ENCODE assay signal across 21 cellular contexts in the genomic region with DNA sequence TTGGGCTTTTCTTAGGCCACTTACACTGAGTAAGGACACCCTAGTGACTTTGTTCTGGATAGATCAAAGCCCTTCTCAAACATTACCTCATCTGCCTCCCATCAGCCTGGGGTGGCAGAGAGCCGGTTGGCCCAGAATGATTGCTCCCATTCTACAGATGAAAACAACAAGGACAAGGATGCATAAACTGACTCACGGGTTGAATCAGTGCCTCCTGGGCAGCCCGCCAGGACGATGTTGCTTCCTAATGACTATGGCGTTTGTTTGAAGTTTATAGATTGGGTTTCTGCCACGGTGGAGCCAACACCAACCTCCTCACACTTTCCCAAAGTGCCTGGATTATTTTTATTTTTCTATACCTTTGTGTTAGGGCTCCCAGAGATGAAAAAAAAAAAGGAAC.
"Had no signal": no experiment of that assay in that cellular context is flagged by ENCODE, and none has a peak within 500 bp of the region (broad histone marks: within the 10 kb centered on the region; RNA-seq: fewer than 3 reads in every experiment).

No MANE protein-coding gene starts in this region.

- H3K9me3 Mint-ChIP-seq: activated CD4-positive, alpha-beta T cell treated with anti-CD3 and anti-CD28 coated beads, Interleukin-2, amount 10 ng/mL, durations not matched to agents 24 days and 14 days; activated T-cell treated with anti-CD3 and anti-CD28 coated beads, Interleukin-2, amount 50 U/mL, for 4 hours; immature natural killer cell; memory B cell; naive B cell; neural crest cell; stimulated activated effector memory CD8-positive, alpha-beta T cell treated with anti-CD3 and anti-CD28 coated beads, Interleukin-12 subunit alpha, Interleukin-12 subunit beta, amount 100 ng/mL, for 72 hours; type B pancreatic cell; WTC11 had no signal

- H3K4me2 ChIP-seq: smooth muscle cell had no signal

- DNase-seq: activated CD4-positive, alpha-beta T cell treated with anti-CD3 and anti-CD28 coated beads, Interleukin-2, amount 10 ng/mL, durations not matched to agents 24 days and 14 days; activated CD8-positive, alpha-beta memory T cell treated with anti-CD3 and anti-CD28 coated beads, Interleukin-2, amount 50 U/mL, for 4 hours; activated effector memory CD4-positive, alpha-beta T cell treated with Interleukin-2 at 50 U/mL for 16 hours; activated naive CD4-positive, alpha-beta T cell treated with anti-CD3 and anti-CD28 coated beads, Interleukin-2, amount 50 U/mL, for 16 hours; activated T-cell treated with anti-CD3 and anti-CD28 coated beads, Interleukin-2, amount 50 U/mL, for 4 hours; effector CD4-positive, alpha-beta T cell; esophagus squamous epithelium; immature natural killer cell; left ventricle myocardium superior; mucosa of descending colon; naive B cell; ovary; stimulated activated CD4-positive, alpha-beta T cell treated with anti-CD3 and anti-CD28 coated beads, Interleukin-4, amount 100 ng/mL, for 24 hours; stomach had no signal

- ATAC-seq: activated T-cell treated with anti-CD3 and anti-CD28 coated beads, Interleukin-2, amount 50 U/mL, for 4 hours; left ventricle myocardium superior; mucosa of descending colon; sciatic nerve; stimulated activated effector memory CD8-positive, alpha-beta T cell treated with anti-CD3 and anti-CD28 coated beads, Interleukin-12 subunit alpha, Interleukin-12 subunit beta, amount 100 ng/mL, for 72 hours; WTC11 had no signal

- H3K27ac ChIP-seq: esophagus squamous epithelium, ovary, stomach had no signal

- H3K4me3 ChIP-seq: esophagus squamous epithelium, mucosa of descending colon, ovary, smooth muscle cell, stomach had no signal

- H3K27ac Mint-ChIP-seq: activated CD4-positive, alpha-beta T cell treated with anti-CD3 and anti-CD28 coated beads, Interleukin-2, amount 10 ng/mL, durations not matched to agents 24 days and 14 days; immature natural killer cell; memory B cell; stimulated activated effector memory CD8-positive, alpha-beta T cell treated with anti-CD3 and anti-CD28 coated beads, Interleukin-12 subunit alpha, Interleukin-12 subunit beta, amount 100 ng/mL, for 72 hours; type B pancreatic cell; WTC11 had no signal

- H3K9me3 ChIP-seq: esophagus squamous epithelium, mucosa of descending colon, ovary, stomach had no signal

- H3K36me3 Mint-ChIP-seq: immature natural killer cell, memory B cell, naive B cell, type B pancreatic cell, WTC11 had no signal

- H3K36me3 ChIP-seq: esophagus squamous epithelium, ovary, stomach had no signal

- H3K27me3 ChIP-seq: ovary, stomach had no signal

- H3K4me3 Mint-ChIP-seq: activated CD4-positive, alpha-beta T cell treated with anti-CD3 and anti-CD28 coated beads, Interleukin-2, amount 10 ng/mL, durations not matched to agents 24 days and 14 days; activated T-cell treated with anti-CD3 and anti-CD28 coated beads, Interleukin-2, amount 50 U/mL, for 4 hours; immature natural killer cell; memory B cell; naive B cell; neural crest cell; stimulated activated effector memory CD8-positive, alpha-beta T cell treated with anti-CD3 and anti-CD28 coated beads, Interleukin-12 subunit alpha, Interleukin-12 subunit beta, amount 100 ng/mL, for 72 hours; type B pancreatic cell; WTC11 had no signal
